17 cellular contexts compared by ENCODE assay signal in the genomic region with DNA sequence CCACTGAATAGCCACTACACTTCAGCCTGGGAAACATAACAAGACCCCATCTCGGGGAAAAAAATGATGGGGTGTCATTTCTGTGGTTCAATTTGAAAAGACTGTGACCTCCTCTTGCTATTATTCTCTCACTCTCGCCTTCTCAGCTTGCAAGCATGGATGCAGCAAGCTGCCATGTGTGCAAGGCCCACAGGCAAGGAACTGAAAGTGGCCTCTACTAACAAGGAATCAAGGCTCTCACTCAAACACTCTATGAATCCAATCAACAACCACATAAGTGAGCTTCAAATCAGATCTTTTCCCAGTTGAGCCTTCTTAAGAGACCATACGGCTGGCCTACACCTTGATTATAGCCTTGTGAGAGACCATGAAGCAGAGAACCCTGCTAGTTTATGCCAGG. TPM values are rescaled to one million over a fixed set of nuclear protein-coding genes. Genes with fewer than 3 reads are reported as not detected.
DNase-seq lines count a peak whose midpoint lies in the region; ATAC-seq and TF ChIP-seq lines count a peak whose summit lies in the region.
"Had no signal": no experiment of that assay in that cellular context is flagged by ENCODE, and none has a peak within 500 bp of the region (broad histone marks: within the 10 kb centered on the region; RNA-seq: fewer than 3 reads in every experiment).

No MANE protein-coding gene starts in this region.

- H3K79me2 ChIP-seq in OCI-LY3 (ENCODE audit: low read length) (no peaks in the 10 kb centered on the region), parathyroid adenoma (no peaks in the 10 kb centered on the region)

- H2AFZ ChIP-seq in OCI-LY3 (ENCODE audit: low read depth, low read length): peak overlapping the region; percentile 61
- H2AFZ ChIP-seq in parathyroid adenoma: peak overlapping the region; percentile 83

- H3K4me2 ChIP-seq in OCI-LY3 (ENCODE audit: low read length) (peak overlapping the region; percentile 85), parathyroid adenoma (ENCODE audit: low read length) (no peak overlapping the region)

- no peaks in the 10 kb centered on the region for H4K20me1 ChIP-seq in OCI-LY3 (ENCODE audit: insufficient read depth, low read length)

- in situ Hi-C loops in GM13976 (cut with MboI; ENCODE audit: low sequenced_read_pairs, unreplicated experiment): loop anchor here (10.0 to 25.0 kb wide), 3 partner anchors 118 to 546 kb away; no protein-coding TSS in a partner anchor

- peaks cover 33% of the 10 kb centered on the region for H3K4me1 ChIP-seq in OCI-LY3 (ENCODE audit: low read length)
- H3K4me1 ChIP-seq in parathyroid adenoma: no peaks in the 10 kb centered on the region
- H3K4me1 ChIP-seq in foreskin keratinocyte: peaks cover 6% of the 10 kb centered on the region
- H3K4me1 ChIP-seq: thyroid gland had no signal

- peaks cover 3% of the 10 kb centered on the region for H3K36me3 ChIP-seq in OCI-LY3 (replicated peaks; ENCODE audit: low read depth, low read length)
- no peaks in the 10 kb centered on the region for H3K36me3 ChIP-seq in parathyroid adenoma (ENCODE audit: control insufficient read depth, insufficient read depth, low read length)
- H3K36me3 ChIP-seq: neutrophil, thyroid gland had no signal

- H3K27me3 ChIP-seq in OCI-LY3 (ENCODE audit: low read depth, low read length) (no peaks in the 10 kb centered on the region), parathyroid adenoma (ENCODE audit: control insufficient read depth, insufficient read depth, low read length) (no peaks in the 10 kb centered on the region), foreskin keratinocyte (no peaks in the 10 kb centered on the region)
- H3K27me3 ChIP-seq: neutrophil, thyroid gland had no signal

- H3K9me3 ChIP-seq in OCI-LY3 (ENCODE audit: insufficient read depth, low read length) (peaks cover 4% of the 10 kb centered on the region; the same call in 1 of the 2 replicates), parathyroid adenoma (ENCODE audit: control insufficient read depth, low read length) (no peaks in the 10 kb centered on the region)
- H3K9me3 ChIP-seq: neutrophil, thyroid gland had no signal

- no peak overlapping the region for H3K27ac ChIP-seq in OCI-LY3 (ENCODE audit: low read length)
- H3K27ac ChIP-seq in parathyroid adenoma: no peak overlapping the region
- no peak overlapping the region for H3K27ac ChIP-seq in foreskin keratinocyte
- H3K27ac ChIP-seq: neutrophil had no signal

- TF ChIP-seq CTCF in OCI-LY3 (IDR thresholded peaks at IDR 0.05; ENCODE audit: low read depth, low read length) (no peak), parathyroid adenoma (IDR thresholded peaks at IDR 0.05) (no peak), GM13976 (IDR thresholded peaks at IDR 0.05; ENCODE audit: borderline replicate concordance, control extremely low read depth, extremely low read depth, insufficient read depth, missing control alignments) (no peak), foreskin keratinocyte (conservative IDR thresholded peaks at IDR 0.05) (no peak)

- H3K4me3 ChIP-seq in OCI-LY3 (ENCODE audit: low read length): no peak overlapping the region
- H3K4me3 ChIP-seq in parathyroid adenoma (ENCODE audit: low read depth, low read length): no peak overlapping the region
- H3K4me3 ChIP-seq: thyroid gland had no signal

- DNase-seq in GM13976 (ENCODE audit: low spot score) (no peak), AG08395 (ENCODE audit: low spot score) (no peak), foreskin keratinocyte (no peak)
- DNase-seq: activated CD8-positive, alpha-beta memory T cell treated with anti-CD3 and anti-CD28 coated beads for 24 hours; central memory CD4-positive, alpha-beta T cell; head of caudate nucleus; left colon; NCI-H1105 treated with DMSO at 0.1 percent for 48 hours; NCI-H510A; RPMI8226; small intestine; thyroid gland had no signal

- H3K9ac ChIP-seq in OCI-LY3 (ENCODE audit: low read length) (0 out of 2 replicates have a peak overlapping the region, but pooled peaks have one; percentile 23), parathyroid adenoma (no peak overlapping the region)

- ATAC-seq in GM18868 (IDR thresholded peaks at IDR 0.05; ENCODE audit: unreplicated experiment): peak; percentile 41
- peak; percentile 19 for ATAC-seq in GM21529 (IDR thresholded peaks at IDR 0.05; ENCODE audit: unreplicated experiment)
- no peak for ATAC-seq in foreskin keratinocyte

RNA-seq across cellular contexts. Expression of a gene that starts 17.9 kb away (rescaled TPM):
- 69.9 and 79.5 TPM in 2 replicates for total RNA-seq in foreskin keratinocyte
- 78.1 and 85.9 TPM in 2 replicates for polyA plus RNA-seq in foreskin keratinocyte
